8 cellular contexts compared by ENCODE assay signal in the genomic region with DNA sequence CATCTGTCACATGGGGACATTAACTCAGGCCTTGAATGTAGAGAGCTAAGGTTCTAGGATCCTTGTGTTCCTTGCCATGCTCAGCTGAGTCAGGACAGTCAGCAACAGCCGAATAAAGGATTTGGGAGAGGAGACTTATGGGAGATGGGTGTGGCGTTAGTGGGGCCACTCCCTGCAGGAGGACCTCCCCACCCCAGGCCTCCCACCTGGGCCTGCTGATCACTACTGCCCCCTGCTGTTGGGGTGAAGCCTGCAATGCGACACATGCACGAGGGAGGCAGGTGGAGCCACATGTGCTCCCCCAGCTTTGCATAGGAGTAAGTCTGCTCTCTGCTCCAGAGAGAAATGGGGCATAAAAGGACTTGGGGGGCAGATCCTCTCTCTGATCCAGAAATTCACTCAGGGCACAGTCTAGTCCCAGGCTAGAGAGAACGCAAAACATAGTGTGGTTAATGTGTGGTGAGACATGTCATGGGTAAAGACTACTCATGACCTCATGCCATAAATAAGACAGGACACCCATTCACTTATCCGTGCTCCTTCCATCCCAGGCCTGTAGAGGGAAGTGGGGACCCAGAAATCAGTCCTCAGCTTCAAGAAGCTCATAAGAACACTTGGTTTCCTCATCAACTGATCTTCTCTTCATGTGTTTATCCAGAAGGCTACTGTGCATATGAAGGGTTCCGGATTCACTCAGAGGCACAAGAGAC. TPM values are rescaled to one million over a fixed set of nuclear protein-coding genes. Genes with fewer than 3 reads are reported as not detected.
DNase-seq lines count a peak whose midpoint lies in the region; ATAC-seq and TF ChIP-seq lines count a peak whose summit lies in the region.

No MANE protein-coding gene starts in this region.

- peaks cover 21% of the 10 kb centered on the region for H3K4me1 ChIP-seq in GM23338 (ENCODE audit: insufficient read depth)

- no peak overlapping the region for H3K27ac Mint-ChIP-seq in GM23338

- no peak overlapping the region for H3K4me3 ChIP-seq in GM23338
- no peak overlapping the region for H3K4me3 ChIP-seq in SU-DHL-6 (ENCODE audit: insufficient read depth, low read length, poor library complexity, severe bottlenecking)

- H3K4me2 ChIP-seq in GM23338 (no peak overlapping the region), SU-DHL-6 (ENCODE audit: low read depth, low read length, poor library complexity, severe bottlenecking) (no peak overlapping the region)

- H3K79me2 ChIP-seq in GM23338 (replicated peaks; ENCODE audit: insufficient read depth) (no peaks in the 10 kb centered on the region), SU-DHL-6 (ENCODE audit: insufficient read depth, low read length) (no peaks in the 10 kb centered on the region)

- H2AFZ ChIP-seq in GM23338 (no peak overlapping the region), SU-DHL-6 (ENCODE audit: low read depth, low read length, severe bottlenecking) (no peak overlapping the region)

- no peak overlapping the region for H3K9ac ChIP-seq in SU-DHL-6 (ENCODE audit: low read length)

- DNase-seq in AML-193 (lab: John Stamatoyannopoulos, UW) = peak; percentile 6 to 15
- peak; percentile 76 for DNase-seq in GM23338 (ENCODE audit: low spot score)
- DNase-seq in inferior parietal cortex (ENCODE audit: extremely low spot score) = peak; percentile 29
- no peak for DNase-seq in cerebellar cortex (ENCODE audit: low spot score)

- H3K27me3 ChIP-seq in GM23338 (ENCODE audit: insufficient read depth) = 0 out of 2 replicates have a peak, but pooled peaks cover 4% of the 10 kb centered on the region
- H3K27me3 ChIP-seq in SU-DHL-6 (ENCODE audit: low read length) = no peaks in the 10 kb centered on the region

- peak; percentile 71 to 93 for TF ChIP-seq CTCF in GM23338 (conservative IDR thresholded peaks at IDR 0.05; ENCODE audit: low read depth in 2 of 2)
- peak; percentile 19 for TF ChIP-seq CTCF in SU-DHL-6 (IDR thresholded peaks at IDR 0.05; ENCODE audit: insufficient read depth, low read length, poor library complexity, severe bottlenecking)

- H3K36me3 ChIP-seq in GM23338 (ENCODE audit: insufficient read depth) (no peaks in the 10 kb centered on the region), SU-DHL-6 (ENCODE audit: low read length) (no peaks in the 10 kb centered on the region)

- ATAC-seq in GM23338 = peak; percentile 79
- ATAC-seq in GM18861 (IDR thresholded peaks at IDR 0.05; ENCODE audit: unreplicated experiment) = no peak
- ATAC-seq in HG03159 (IDR thresholded peaks at IDR 0.05; ENCODE audit: unreplicated experiment) = no peak
- no peak for ATAC-seq in GM19324 (IDR thresholded peaks at IDR 0.05; ENCODE audit: low FRiP score, unreplicated experiment)

- no peaks in the 10 kb centered on the region for H3K9me3 ChIP-seq in SU-DHL-6 (ENCODE audit: insufficient read depth, low read length)

- H4K20me1 ChIP-seq in GM23338 (replicated peaks; ENCODE audit: insufficient read depth) (no peaks in the 10 kb centered on the region), SU-DHL-6 (ENCODE audit: low read depth, low read length) (no peaks in the 10 kb centered on the region)

- no peaks in the 10 kb centered on the region for H3K9me3 Mint-ChIP-seq in GM23338

- H3K27me3 Mint-ChIP-seq in GM23338 (ENCODE audit: insufficient read depth, low read depth, poor library complexity) = peaks cover 19% of the 10 kb centered on the region

- H3F3A ChIP-seq in GM23338 (replicated peaks; ENCODE audit: low read depth) (no peaks in the 10 kb centered on the region), SU-DHL-6 (ENCODE audit: insufficient read depth) (no peaks in the 10 kb centered on the region)

- no peak overlapping the region for H3K4me3 Mint-ChIP-seq in GM23338

- H3K9me2 ChIP-seq in GM23338 (ENCODE audit: insufficient read depth) (0 out of 2 replicates have a peak, but pooled peaks cover 3% of the 10 kb centered on the region), SU-DHL-6 (replicated peaks; ENCODE audit: insufficient read depth, low read length) (no peaks in the 10 kb centered on the region)

- peaks cover 6% of the 10 kb centered on the region; the same call in 2 of the 3 replicates for H3K36me3 Mint-ChIP-seq in GM23338 (ENCODE audit: low read depth)

- no peak overlapping the region for H3K27ac ChIP-seq in GM23338 (ENCODE audit: low read depth)
- H3K27ac ChIP-seq in SU-DHL-6 (ENCODE audit: low read depth, low read length) = no peak overlapping the region

- H3K4me1 Mint-ChIP-seq in GM23338 = peaks cover 33% of the 10 kb centered on the region

TF ChIP-seq in GM23338, 12 proteins besides CTCF, POLR2A, EP300 and RAD21 (continues in another document):
- TF ChIP-seq CREB1 (CRISPR knock-in tag; IDR thresholded peaks at IDR 0.05; ENCODE audit: low read depth) (no peak), ZNF462 (CRISPR knock-in tag; IDR thresholded peaks at IDR 0.05) (no peak), JUNB (IDR thresholded peaks at IDR 0.05; ENCODE audit: unreplicated experiment) (no peak), ZNF331 (CRISPR knock-in tag; IDR thresholded peaks at IDR 0.05; ENCODE audit: low read depth) (no peak), EZH2 (IDR thresholded peaks at IDR 0.05; ENCODE audit: low read depth, unreplicated experiment) (no peak), EZH2phosphoT487 (IDR thresholded peaks at IDR 0.05; ENCODE audit: unreplicated experiment) (no peak), STAT1 (IDR thresholded peaks at IDR 0.05; ENCODE audit: unreplicated experiment) (no peak)
- TF ChIP-seq, protein P1, sequence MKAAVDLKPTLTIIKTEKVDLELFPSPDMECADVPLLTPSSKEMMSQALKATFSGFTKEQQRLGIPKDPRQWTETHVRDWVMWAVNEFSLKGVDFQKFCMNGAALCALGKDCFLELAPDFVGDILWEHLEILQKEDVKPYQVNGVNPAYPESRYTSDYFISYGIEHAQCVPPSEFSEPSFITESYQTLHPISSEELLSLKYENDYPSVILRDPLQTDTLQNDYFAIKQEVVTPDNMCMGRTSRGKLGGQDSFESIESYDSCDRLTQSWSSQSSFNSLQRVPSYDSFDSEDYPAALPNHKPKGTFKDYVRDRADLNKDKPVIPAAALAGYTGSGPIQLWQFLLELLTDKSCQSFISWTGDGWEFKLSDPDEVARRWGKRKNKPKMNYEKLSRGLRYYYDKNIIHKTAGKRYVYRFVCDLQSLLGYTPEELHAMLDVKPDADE (IDR thresholded peaks at IDR 0.05) = no peak

RNA-seq across cellular contexts. Expression of gene RBP1, which starts 19.4 kb away (rescaled TPM):
- 18.0 and 18.5 TPM in 2 replicates for total RNA-seq in GM23338 (2014; rRNA removed; shearing (Covaris generic))
- 112 and 113 TPM in 2 replicates for polyA plus RNA-seq in GM23338 (2016; fragmentation: Nextera tagmentation; extraction: Ambion mirVana)

RNA-seq across cellular contexts. Expression of gene RBP2, which starts 43.9 kb away (rescaled TPM):
- not detected in 2 replicates for total RNA-seq in GM23338 (2014; rRNA removed; shearing (Covaris generic))
- polyA plus RNA-seq in GM23338 (2016; fragmentation: Nextera tagmentation; extraction: Ambion mirVana) = not detected in 2 replicates
